ENCODE assay signal across 1 cellular context in the genomic region with DNA sequence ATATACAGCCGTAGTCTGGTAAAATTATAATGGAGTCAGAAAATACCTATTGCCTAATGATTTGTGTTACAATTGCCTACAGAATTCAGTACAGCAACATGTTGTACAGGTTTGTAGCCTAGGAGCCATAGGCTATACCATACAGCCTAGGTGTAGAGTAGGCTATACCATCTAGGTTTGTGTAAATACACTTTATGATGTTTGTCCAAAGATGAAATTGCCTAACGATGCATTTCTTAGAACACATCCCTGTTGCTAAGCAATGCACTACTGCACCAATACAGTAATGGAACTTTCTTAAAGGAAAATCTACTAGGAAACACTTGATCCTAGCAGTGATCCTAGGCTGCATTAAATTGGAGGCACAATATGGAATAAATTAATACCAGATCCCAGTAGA.
TF ChIP-seq lines count a peak whose summit lies in the region.

No MANE protein-coding gene starts in this region.

TF ChIP-seq in HepG2, 621 proteins besides CTCF, POLR2A, EP300 and RAD21:
- TF ChIP-seq ZNF343 (CRISPR knock-in tag; IDR thresholded peaks at IDR 0.05) (no peak), MAFK (conservative IDR thresholded peaks at IDR 0.05 in 1 of 2, IDR thresholded peaks at IDR 0.05 in 1 of 2; ENCODE audit: low read length in 2 of 2) (peak; percentile 8; a peak in 1 of 4 replicates)
